15 cellular contexts compared by ENCODE assay signal in the genomic region with DNA sequence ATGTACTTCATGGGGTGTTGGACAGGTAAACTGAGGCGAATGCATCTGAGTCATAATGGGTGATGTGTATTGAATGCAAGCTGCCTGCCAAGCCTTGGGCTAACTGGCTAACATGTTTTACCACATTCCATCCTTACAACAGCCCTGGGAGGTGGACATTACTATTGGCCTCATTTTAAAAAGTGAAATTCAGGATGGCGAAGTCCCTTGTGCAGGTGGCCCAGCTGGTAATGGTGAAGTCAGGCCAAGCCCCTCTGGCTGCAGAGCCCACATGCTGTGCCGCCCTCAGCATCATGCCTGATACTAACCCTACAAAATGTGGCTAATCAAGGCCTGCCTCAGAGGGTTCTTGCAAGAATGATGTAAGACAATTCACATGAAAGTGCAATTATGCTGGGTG. TPM values are rescaled to one million over a fixed set of nuclear protein-coding genes. Genes with fewer than 3 reads are reported as not detected.
DNase-seq lines count a peak whose midpoint lies in the region; ATAC-seq, FAIRE-seq and TF ChIP-seq lines count a peak whose summit lies in the region.
"Had no signal": no experiment of that assay in that cellular context is flagged by ENCODE, and none has a peak within 500 bp of the region (broad histone marks: within the 10 kb centered on the region; RNA-seq: fewer than 3 reads in every experiment).

No MANE protein-coding gene starts in this region.

- peak overlapping the region in 1 of 4 donors; percentile 41 for H3K27ac ChIP-seq in pancreas
- H3K27ac ChIP-seq in A673 (ENCODE audit: low read depth, low read length, poor library complexity, severe bottlenecking): no peak overlapping the region
- H3K27ac ChIP-seq in vagina: no peak overlapping the region

- intact Hi-C loops in pancreas (cut with DNase I) (no loop called here), A673 (cut with micrococcal nuclease; ENCODE audit: unreplicated experiment) (no loop called here), vagina (cut with DNase I) (no loop called here)

- H3K36me3 Mint-ChIP-seq in T-helper 1 cell treated with Interleukin-12 subunit alpha and Interleukin-12 subunit beta and Interleukin-4 antibody, amounts not matched to agents 30 μg/mL and 1 μg/mL, for 36 hours (ENCODE audit: low read depth): no peaks in the 10 kb centered on the region
- H3K36me3 Mint-ChIP-seq in activated T-helper 17 cell treated with anti-CD3 and anti-CD28 coated beads, Interleukin-2, amount 50 U/mL, for 72 hours (ENCODE audit: low read depth): no peaks in the 10 kb centered on the region
- no peaks in the 10 kb centered on the region for H3K36me3 Mint-ChIP-seq in endothelial cell (ENCODE audit: low read depth, unreplicated experiment)
- H3K36me3 Mint-ChIP-seq: naive B cell had no signal

- DNase-seq in T-helper 1 cell (no peak), pancreas (no peak), A673 (ENCODE audit: low spot score) (no peak), vagina (ENCODE audit: extremely low spot score in 2 of 2) (no peak), endothelial cell (ENCODE audit: low spot score) (no peak)
- DNase-seq: activated CD8-positive, alpha-beta memory T cell treated with anti-CD3 and anti-CD28 coated beads, Interleukin-2, amount 50 U/mL, for 48 hours; erythroblast; HCEC 1CT; naive B cell; NCI-H1048 had no signal

- H3K36me3 ChIP-seq in pancreas (no peaks in the 10 kb centered on the region), A673 (ENCODE audit: insufficient read depth, low read length, poor library complexity, severe bottlenecking) (no peaks in the 10 kb centered on the region), vagina (no peaks in the 10 kb centered on the region)

- peak overlapping the region; percentile 79 for H3K27ac Mint-ChIP-seq in T-helper 1 cell treated with Interleukin-12 subunit alpha and Interleukin-12 subunit beta and Interleukin-4 antibody, amounts not matched to agents 30 μg/mL and 1 μg/mL, for 36 hours
- peak overlapping the region; percentile 89 for H3K27ac Mint-ChIP-seq in activated T-helper 17 cell treated with anti-CD3 and anti-CD28 coated beads, Interleukin-2, amount 50 U/mL, for 72 hours
- no peak overlapping the region for H3K27ac Mint-ChIP-seq in endothelial cell (ENCODE audit: unreplicated experiment)

- no peaks in the 10 kb centered on the region for H3K27me3 ChIP-seq in pancreas
- H3K27me3 ChIP-seq in A673 (replicated peaks; ENCODE audit: insufficient read depth, low read depth, low read length, poor library complexity): no peaks in the 10 kb centered on the region
- H3K27me3 ChIP-seq in vagina: no peaks in the 10 kb centered on the region

- H3K4me1 Mint-ChIP-seq in T-helper 1 cell treated with Interleukin-12 subunit alpha and Interleukin-12 subunit beta and Interleukin-4 antibody, amounts not matched to agents 30 μg/mL and 1 μg/mL, for 36 hours (ENCODE audit: low read depth): peaks cover 36% of the 10 kb centered on the region
- H3K4me1 Mint-ChIP-seq in activated T-helper 17 cell treated with anti-CD3 and anti-CD28 coated beads, Interleukin-2, amount 50 U/mL, for 72 hours: peaks cover 23% of the 10 kb centered on the region
- H3K4me1 Mint-ChIP-seq in endothelial cell (ENCODE audit: unreplicated experiment): peaks cover 10% of the 10 kb centered on the region

- CTCF ChIA-PET in A673 (lab: Charles Lee): no interaction called here

- TF ChIP-seq CTCF in pancreas (IDR thresholded peaks at IDR 0.05): no peak
- no peak for TF ChIP-seq CTCF in A673 (conservative IDR thresholded peaks at IDR 0.05; ENCODE audit: low read depth, low read length)
- TF ChIP-seq CTCF in vagina (IDR thresholded peaks at IDR 0.05): no peak
- no peak for TF ChIP-seq CTCF in endothelial cell (IDR thresholded peaks at IDR 0.05; ENCODE audit: unreplicated experiment)

- ATAC-seq in HG03439 (IDR thresholded peaks at IDR 0.05; ENCODE audit: unreplicated experiment) (peak; percentile 21), pancreas (peak; percentile 47 to 74 (median 52))
- ATAC-seq in activated T-helper 17 cell treated with anti-CD3 and anti-CD28 coated beads, Interleukin-2, amount 50 U/mL, for 72 hours (replicated peaks): no peak

- peak overlapping the region; percentile 10 for H3K4me3 Mint-ChIP-seq in T-helper 1 cell treated with Interleukin-12 subunit alpha and Interleukin-12 subunit beta and Interleukin-4 antibody, amounts not matched to agents 30 μg/mL and 1 μg/mL, for 36 hours
- H3K4me3 Mint-ChIP-seq in activated T-helper 17 cell treated with anti-CD3 and anti-CD28 coated beads, Interleukin-2, amount 50 U/mL, for 72 hours: peak overlapping the region; percentile 63
- H3K4me3 Mint-ChIP-seq in endothelial cell (ENCODE audit: unreplicated experiment): no peak overlapping the region

- BruUV-seq in A673 (replicated peaks; lab: Mats Ljungman, UMichigan): no TSS peak

- no peak for FAIRE-seq in pancreas (lab: Jason Lieb, UNC)
- FAIRE-seq: A549, G401.6 had no signal

- H3K4me3 ChIP-seq in pancreas (no peak overlapping the region), A673 (ENCODE audit: low read depth, low read length, poor library complexity, severe bottlenecking) (no peak overlapping the region), vagina (no peak overlapping the region)
- H3K4me3 ChIP-seq: A549 had no signal

- no peaks in the 10 kb centered on the region for H3K9me3 Mint-ChIP-seq in T-helper 1 cell treated with Interleukin-12 subunit alpha and Interleukin-12 subunit beta and Interleukin-4 antibody, amounts not matched to agents 30 μg/mL and 1 μg/mL, for 36 hours
- no peaks in the 10 kb centered on the region for H3K9me3 Mint-ChIP-seq in activated T-helper 17 cell treated with anti-CD3 and anti-CD28 coated beads, Interleukin-2, amount 50 U/mL, for 72 hours
- no peaks in the 10 kb centered on the region for H3K9me3 Mint-ChIP-seq in endothelial cell (ENCODE audit: unreplicated experiment)
- H3K9me3 Mint-ChIP-seq: naive B cell had no signal

- H3K9me3 ChIP-seq in pancreas (no peaks in the 10 kb centered on the region), A673 (ENCODE audit: low read depth, low read length, poor library complexity, severe bottlenecking) (no peaks in the 10 kb centered on the region), vagina (no peaks in the 10 kb centered on the region)
- H3K9me3 ChIP-seq: A549 had no signal

- POLR2A ChIA-PET in A673 (lab: Charles Lee; ENCODE audit: low non-redundant PET): no interaction called here

- no peak for TF ChIP-seq POLR2A in vagina (IDR thresholded peaks at IDR 0.05)

- H3K4me1 ChIP-seq in pancreas (peaks cover 9 to 13% (median 11%) of the 10 kb centered on the region in 3 donors), A673 (ENCODE audit: insufficient read depth, low read length, poor library complexity, severe bottlenecking) (peaks cover 6% of the 10 kb centered on the region), vagina (peaks cover 6% of the 10 kb centered on the region)

- 68 to 72% methylated on average over 3 of the region's 3 CpGs for WGBS in pancreas, 2 donors

- H3K27me3 Mint-ChIP-seq in T-helper 1 cell treated with Interleukin-12 subunit alpha and Interleukin-12 subunit beta and Interleukin-4 antibody, amounts not matched to agents 30 μg/mL and 1 μg/mL, for 36 hours (ENCODE audit: low read depth): no peaks in the 10 kb centered on the region
- H3K27me3 Mint-ChIP-seq in activated T-helper 17 cell treated with anti-CD3 and anti-CD28 coated beads, Interleukin-2, amount 50 U/mL, for 72 hours: no peaks in the 10 kb centered on the region
- H3K27me3 Mint-ChIP-seq in endothelial cell (ENCODE audit: unreplicated experiment): peaks cover 4% of the 10 kb centered on the region
- H3K27me3 Mint-ChIP-seq: naive B cell had no signal

RNA-seq across cellular contexts. Expression of gene CHD2, which starts 60.0 kb away (rescaled TPM):
- 100 to 1,000 TPM; 159 to 357 TPM for total RNA-seq in activated T-helper 17 cell treated with anti-CD3 and anti-CD28 coated beads, Interleukin-2, amount 50 U/mL, for 72 hours
- total RNA-seq in pancreas (10 to 100 TPM; 37.0 to 86.3 (median 50.1) TPM), A673 (2021) (75.7 and 78.0 TPM in 2 replicates), vagina (100 TPM), endothelial cell (ENCODE audit: unreplicated experiment) (96.3 TPM)
- polyA plus RNA-seq in pancreas: 10 to 100 TPM; 27.7 to 31.1 TPM
